ENCODE assay signal across 1 cellular context in genomic region chr3:99579965-99580364, GRCh38.
TF ChIP-seq lines count a peak whose summit lies in the region.

No MANE protein-coding gene starts in this region.

TF ChIP-seq in GM12878, 131 proteins besides CTCF, POLR2A, EP300 and RAD21 (continued from another document):
- 0 out of 2 replicates have a peak, but pooled peaks have one; percentile 28 for TF ChIP-seq PKNOX1 (IDR thresholded peaks at IDR 0.05)
- TF ChIP-seq NFIC (IDR thresholded peaks at IDR 0.05; ENCODE audit: low read depth, low read length), result peak; percentile 80; the same call in 1 of the 2 replicates
- TF ChIP-seq ZBED1 (IDR thresholded peaks at IDR 0.05; ENCODE audit: borderline replicate concordance), result peak; percentile 63; the same call in 1 of the 2 replicates
- TF ChIP-seq ETV6 (conservative IDR thresholded peaks at IDR 0.05 in 1 of 2, IDR thresholded peaks at IDR 0.05 in 1 of 2; ENCODE audit: borderline replicate concordance in 1 of 2, low read depth in 1 of 2), result peak in 1 of 2 experiments; percentile 47; a peak in 1 of 4 replicates
- TF ChIP-seq SRF (IDR thresholded peaks at IDR 0.05; ENCODE audit: low read depth in 2 of 2, low read length in 2 of 2), result 0 out of 4 replicates have a peak, but pooled peaks of 1 of the 2 experiments have one; percentile 16
- peak; percentile 71 for TF ChIP-seq ATF2 (IDR thresholded peaks at IDR 0.05; ENCODE audit: low read length)
- TF ChIP-seq BCL11A (IDR thresholded peaks at IDR 0.05; ENCODE audit: low read depth, low read length), result peak; percentile 46; the same call in 1 of the 2 replicates
- TF ChIP-seq RUNX3 (IDR thresholded peaks at IDR 0.05; ENCODE audit: low read length), result peak; percentile 95
- TF ChIP-seq CREM (IDR thresholded peaks at IDR 0.05; ENCODE audit: low read depth), result peak; percentile 78; the same call in 1 of the 2 replicates
- TF ChIP-seq WRNIP1 (IDR thresholded peaks at IDR 0.05; ENCODE audit: borderline replicate concordance, low read depth, low read length), result no peak
- TF ChIP-seq BCL3 (IDR thresholded peaks at IDR 0.05; ENCODE audit: borderline replicate concordance, insufficient read depth, low read depth, low read length, poor library complexity, severe bottlenecking), result peak; percentile 50
- peak; percentile 65; the same call in 1 of the 2 replicates for TF ChIP-seq EED (IDR thresholded peaks at IDR 0.05; ENCODE audit: low read depth)
- TF ChIP-seq SUPT20H (IDR thresholded peaks at IDR 0.05; ENCODE audit: borderline replicate concordance, control insufficient read depth, low read depth, low read length), result no peak
- TF ChIP-seq RCOR1 (conservative IDR thresholded peaks at IDR 0.05; ENCODE audit: low read depth, low read length), result no peak
- peak; percentile 88 for TF ChIP-seq JUNB (IDR thresholded peaks at IDR 0.05)
